ENCODE assay signal across 11 cellular contexts in genomic region chr3:14650193-14650592, GRCh38. TPM values are rescaled to one million over a fixed set of nuclear protein-coding genes. Genes with fewer than 3 reads are reported as not detected.
DNase-seq lines count a peak whose midpoint lies in the region; ATAC-seq and TF ChIP-seq lines count a peak whose summit lies in the region.
"Had no signal": no experiment of that assay in that cellular context is flagged by ENCODE, and none has a peak within 500 bp of the region (broad histone marks: within the 10 kb centered on the region; RNA-seq: fewer than 3 reads in every experiment).

No MANE protein-coding gene starts in this region.

- BruUV-seq in Caco-2 (replicated peaks; lab: Mats Ljungman, UMichigan), result no TSS peak

- H3K4me1 Mint-ChIP-seq in Caco-2 (ENCODE audit: low read depth, unreplicated experiment), result peaks cover 15% of the 10 kb centered on the region
- peaks cover 40% of the 10 kb centered on the region for H3K4me1 Mint-ChIP-seq in activated naive CD8-positive, alpha-beta T cell treated with anti-CD3 and anti-CD28 coated beads, Interleukin-2, amount 50 U/mL, for 24 hours
- peaks cover 50% of the 10 kb centered on the region for H3K4me1 Mint-ChIP-seq in neural progenitor cell

- POLR2A ChIA-PET in Caco-2 (lab: Charles Lee), result no interaction called here

- DNase-seq in Caco-2, result no peak
- DNase-seq in Karpas-422, result no peak
- no peak for DNase-seq in activated naive CD8-positive, alpha-beta T cell treated with anti-CD3 and anti-CD28 coated beads, Interleukin-2, amount 50 U/mL, for 24 hours
- no peak for DNase-seq in neural progenitor cell (ENCODE audit: low spot score)
- no peak for DNase-seq in foreskin fibroblast
- no peak for DNase-seq in DMS153 (lab: John Stamatoyannopoulos, UW)
- DNase-seq: DMS53; NCI-H2081 treated with DMSO at 0.1 percent for 48 hours; stimulated activated CD4-positive, alpha-beta T cell treated with anti-CD3 and anti-CD28 coated beads, Interleukin-4, amount 100 ng/mL, for 1 hour; substantia nigra had no signal

- H3K27ac Mint-ChIP-seq in Caco-2 (ENCODE audit: unreplicated experiment) (peak overlapping the region; percentile 93), neural progenitor cell (peak overlapping the region; percentile 30)
- peak overlapping the region; percentile 96 for H3K27ac Mint-ChIP-seq in activated naive CD8-positive, alpha-beta T cell treated with anti-CD3 and anti-CD28 coated beads, Interleukin-2, amount 50 U/mL, for 24 hours

- ATAC-seq in activated naive CD8-positive, alpha-beta T cell treated with anti-CD3 and anti-CD28 coated beads, Interleukin-2, amount 50 U/mL, for 24 hours, result no peak
- ATAC-seq in GM21447 (IDR thresholded peaks at IDR 0.05; ENCODE audit: unreplicated experiment), result no peak

- H3K27me3 Mint-ChIP-seq in Caco-2 (ENCODE audit: insufficient read depth, unreplicated experiment), result no peaks in the 10 kb centered on the region
- H3K27me3 Mint-ChIP-seq in activated naive CD8-positive, alpha-beta T cell treated with anti-CD3 and anti-CD28 coated beads, Interleukin-2, amount 50 U/mL, for 24 hours, result no peaks in the 10 kb centered on the region
- peaks cover 3% of the 10 kb centered on the region for H3K27me3 Mint-ChIP-seq in neural progenitor cell (ENCODE audit: insufficient read depth, low read depth)

- H3K4me3 ChIP-seq in Caco-2 (ENCODE audit: low read depth, low read length) (no peak overlapping the region), Karpas-422 (ENCODE audit: low read length) (peak overlapping the region; percentile 98), neural progenitor cell (no peak overlapping the region), foreskin fibroblast (ENCODE audit: low read depth in 1 of 2, low read length in 2 of 2) (no peak overlapping the region)

- no peaks in the 10 kb centered on the region for H3F3A ChIP-seq in neural progenitor cell (ENCODE audit: low read depth)

- H3K36me3 ChIP-seq in Caco-2 (ENCODE audit: control insufficient read depth, insufficient read depth, low read length) (peaks cover 1% of the 10 kb centered on the region; the same call in 1 of the 2 replicates), Karpas-422 (ENCODE audit: insufficient read depth, low read length) (peaks cover 12% of the 10 kb centered on the region; the same call in 1 of the 2 replicates), neural progenitor cell (peaks cover 6% of the 10 kb centered on the region)

- no peaks in the 10 kb centered on the region for H3K27me3 ChIP-seq in Caco-2 (replicated peaks; ENCODE audit: control insufficient read depth, insufficient read depth, low read length)
- H3K27me3 ChIP-seq in Karpas-422 (ENCODE audit: low read length), result no peaks in the 10 kb centered on the region
- H3K27me3 ChIP-seq in neural progenitor cell, result peaks cover 29% of the 10 kb centered on the region

- H3K4me3 Mint-ChIP-seq in Caco-2 (ENCODE audit: unreplicated experiment) (peak overlapping the region; percentile 87), neural progenitor cell (peak overlapping the region; percentile 98)
- peak overlapping the region; percentile 96 for H3K4me3 Mint-ChIP-seq in activated naive CD8-positive, alpha-beta T cell treated with anti-CD3 and anti-CD28 coated beads, Interleukin-2, amount 50 U/mL, for 24 hours

- no peaks in the 10 kb centered on the region for H3K9me3 Mint-ChIP-seq in Caco-2 (ENCODE audit: unreplicated experiment)
- H3K9me3 Mint-ChIP-seq in activated naive CD8-positive, alpha-beta T cell treated with anti-CD3 and anti-CD28 coated beads, Interleukin-2, amount 50 U/mL, for 24 hours, result no peaks in the 10 kb centered on the region
- H3K9me3 Mint-ChIP-seq in neural progenitor cell, result no peaks in the 10 kb centered on the region

- no peaks in the 10 kb centered on the region for H3K9me2 ChIP-seq in Karpas-422 (replicated peaks; ENCODE audit: insufficient read depth, low read length)

- no peak for TF ChIP-seq CTCF in Caco-2 (IDR thresholded peaks at IDR 0.05; ENCODE audit: insufficient read depth in 1 of 2, low read depth in 1 of 2, low read length in 1 of 2, severe bottlenecking in 1 of 2, unreplicated experiment in 1 of 2)
- no peak for TF ChIP-seq CTCF in neural progenitor cell (IDR thresholded peaks at IDR 0.05)
- TF ChIP-seq CTCF in foreskin fibroblast (IDR thresholded peaks at IDR 0.05; ENCODE audit: low read depth, low read length), result no peak

- H3K36me3 Mint-ChIP-seq in Caco-2 (ENCODE audit: insufficient read depth, unreplicated experiment), result peaks cover 15% of the 10 kb centered on the region
- peaks cover 3% of the 10 kb centered on the region for H3K36me3 Mint-ChIP-seq in activated naive CD8-positive, alpha-beta T cell treated with anti-CD3 and anti-CD28 coated beads, Interleukin-2, amount 50 U/mL, for 24 hours (ENCODE audit: low read depth)
- peaks cover 3% of the 10 kb centered on the region for H3K36me3 Mint-ChIP-seq in neural progenitor cell

- no peak overlapping the region for H2AFZ ChIP-seq in Karpas-422 (ENCODE audit: low read length)
- H2AFZ ChIP-seq in neural progenitor cell (replicated peaks), result no peak overlapping the region

- intact Hi-C loops in Caco-2 (cut with micrococcal nuclease; ENCODE audit: unreplicated experiment), result loop anchor here (2.0 kb wide), 1 partner anchor 141 kb away; no protein-coding TSS in a partner anchor

- peaks cover 33% of the 10 kb centered on the region for H3K79me2 ChIP-seq in Karpas-422 (ENCODE audit: low read length)
- H3K79me2 ChIP-seq in neural progenitor cell (ENCODE audit: low read depth), result peaks cover 24% of the 10 kb centered on the region

- no peaks in the 10 kb centered on the region for H3K9me3 ChIP-seq in Caco-2
- no peaks in the 10 kb centered on the region for H3K9me3 ChIP-seq in Karpas-422 (ENCODE audit: low read length)
- no peaks in the 10 kb centered on the region for H3K9me3 ChIP-seq in neural progenitor cell (ENCODE audit: low read depth)

- H3K27ac ChIP-seq in Karpas-422 (ENCODE audit: low read length), result no peak overlapping the region
- H3K27ac ChIP-seq in neural progenitor cell, result no peak overlapping the region

- CTCF ChIA-PET in Caco-2 (lab: Charles Lee), result interaction anchor here (0.7 kb wide), 2 partner anchors 125 to 971 kb away, joined by 4 to 5 read pairs; no protein-coding TSS in a partner anchor

- H3K4me2 ChIP-seq in Karpas-422 (ENCODE audit: low read depth, low read length, poor library complexity, severe bottlenecking) (peak overlapping the region; percentile 88), neural progenitor cell (peak overlapping the region; percentile 95)

- H3K4me1 ChIP-seq in Caco-2 (peaks cover 22% of the 10 kb centered on the region), Karpas-422 (ENCODE audit: low read length) (peaks cover 25% of the 10 kb centered on the region), neural progenitor cell (peaks cover 7% of the 10 kb centered on the region)

- H4K20me1 ChIP-seq in Karpas-422 (ENCODE audit: insufficient read depth, low read depth, low read length) (no peaks in the 10 kb centered on the region), neural progenitor cell (ENCODE audit: low read depth) (no peaks in the 10 kb centered on the region)

- no peak overlapping the region for H3K9ac ChIP-seq in Karpas-422 (ENCODE audit: low read length)
- no peak overlapping the region for H3K9ac ChIP-seq in neural progenitor cell

RNA-seq across cellular contexts. Expression of gene CCDC174, which starts 1.4 kb away (rescaled TPM):
- total RNA-seq in Caco-2 (2022), result 22.4 and 24.6 TPM in 2 replicates
- total RNA-seq in Karpas-422 (2014; rRNA removed; shearing (Covaris generic); ENCODE audit: low replicate concordance), result 16.7 and 17.3 TPM in 2 replicates
- 13.0 and 15.6 TPM in 2 replicates for total RNA-seq in neural progenitor cell (ENCODE audit: low replicate concordance)

RNA-seq across cellular contexts. Expression of gene C3orf20, which starts 24.7 kb away (rescaled TPM):
- total RNA-seq in Caco-2 (2022), result 0.09 and 0.19 TPM in 2 replicates
- not detected in 2 replicates for total RNA-seq in Karpas-422 (2014; rRNA removed; shearing (Covaris generic); ENCODE audit: low replicate concordance)
- total RNA-seq in neural progenitor cell (ENCODE audit: low replicate concordance), result not detected in 2 replicates

Comparison
In these comparisons a context has a peak if more than half of its experiments do, and no peak if none do; other contexts are left out.
1. H3K27ac Mint-ChIP-seq: peak in every context shown above with its lines; median percentile 96 in activated naive CD8-positive, alpha-beta T cell treated with anti-CD3 and anti-CD28 coated beads, Interleukin-2, amount 50 U/mL, for 24 hours; 93 in Caco-2; 30 in neural progenitor cell.